In the genomic region with DNA sequence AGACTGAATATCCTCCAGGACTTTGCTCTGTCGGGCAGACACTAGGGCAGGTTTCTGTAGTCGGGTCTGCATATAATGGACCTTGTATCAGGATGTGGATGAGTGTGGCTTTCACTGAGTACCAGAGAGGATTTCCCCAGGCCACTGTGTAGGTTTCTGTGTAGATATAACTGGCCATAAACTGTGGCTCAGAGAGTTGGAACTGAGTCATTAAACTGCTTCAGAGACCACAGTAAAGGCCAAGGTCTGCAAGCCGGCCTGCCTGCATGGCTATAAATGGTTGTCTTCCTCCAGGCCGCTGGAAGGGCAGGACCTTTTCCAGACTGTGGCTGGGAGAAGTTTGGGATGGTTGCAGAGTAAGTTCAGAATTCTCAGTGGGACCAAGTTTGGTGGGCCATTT, we compare ENCODE assay signal across 12 cellular contexts.
A peak's percentile ranks its signal among the peaks of the same experiment; 100 is the strongest.
DNase-seq lines count a peak whose midpoint lies in the region; ATAC-seq, FAIRE-seq and TF ChIP-seq lines count a peak whose summit lies in the region.
"Had no signal": no experiment of that assay in that cellular context is flagged by ENCODE, and none has a peak within 500 bp of the region (broad histone marks: within the 10 kb centered on the region; RNA-seq: fewer than 3 reads in every experiment).

No MANE protein-coding gene starts in this region.

- H3K9me3 Mint-ChIP-seq in nephron progenitor cell = peaks cover 22% of the 10 kb centered on the region

- no peak overlapping the region for H3K4me3 Mint-ChIP-seq in nephron progenitor cell
- H3K4me3 Mint-ChIP-seq: activated T-cell treated with anti-CD3 and anti-CD28 coated beads, Interleukin-2, amount 50 U/mL, for 24 hours; dendritic cell treated with granulocyte-macrophage colony-stimulating factor and Interleukin-4, amounts not matched to agents 40 ng/mL and 50 ng/mL, for 4 days; T-helper 2 cell treated with Interferon-gamma antibody and Interleukin-4, amounts not matched to agents 5 μg/mL and 100 μg/mL, for 36 hours had no signal

- FAIRE-seq in urothelium cell line (lab: Jason Lieb, UNC) = no peak

- DNase-seq in nephron progenitor cell = no peak
- no peak for DNase-seq in urothelium cell line (ENCODE audit: low spot score)
- DNase-seq in effector CD4-positive, alpha-beta T cell = no peak
- DNase-seq in MV-4-11 (lab: John Stamatoyannopoulos, UW) = no peak
- no peak for DNase-seq in middle frontal gyrus (ENCODE audit: extremely low spot score, low spot score)
- DNase-seq: activated T-cell treated with anti-CD3 and anti-CD28 coated beads, Interleukin-2, amount 50 U/mL, for 24 hours; H7 had no signal

- peaks cover 5% of the 10 kb centered on the region for H3K4me1 Mint-ChIP-seq in nephron progenitor cell

- TF ChIP-seq CTCF in nephron progenitor cell (IDR thresholded peaks at IDR 0.05) = no peak

- ATAC-seq in GM18873 (IDR thresholded peaks at IDR 0.05; ENCODE audit: low FRiP score, unreplicated experiment) (peak; percentile 87), GM21786 (IDR thresholded peaks at IDR 0.05; ENCODE audit: unreplicated experiment) (peak; percentile 93), HG03558 (IDR thresholded peaks at IDR 0.05; ENCODE audit: extremely low read depth, unreplicated experiment) (peak; percentile 69)

- peaks cover 85% of the 10 kb centered on the region for H3K36me3 Mint-ChIP-seq in nephron progenitor cell (ENCODE audit: low read depth)

- H3K27ac Mint-ChIP-seq in nephron progenitor cell = peak overlapping the region; percentile 67
- H3K27ac Mint-ChIP-seq: activated T-cell treated with anti-CD3 and anti-CD28 coated beads, Interleukin-2, amount 50 U/mL, for 24 hours; dendritic cell treated with granulocyte-macrophage colony-stimulating factor and Interleukin-4, amounts not matched to agents 40 ng/mL and 50 ng/mL, for 4 days; T-helper 2 cell treated with Interferon-gamma antibody and Interleukin-4, amounts not matched to agents 5 μg/mL and 100 μg/mL, for 36 hours had no signal

- H3K27me3 Mint-ChIP-seq in nephron progenitor cell (ENCODE audit: low read depth, poor library complexity) = no peaks in the 10 kb centered on the region
- H3K27me3 Mint-ChIP-seq: activated T-cell treated with anti-CD3 and anti-CD28 coated beads, Interleukin-2, amount 50 U/mL, for 24 hours; dendritic cell treated with granulocyte-macrophage colony-stimulating factor and Interleukin-4, amounts not matched to agents 40 ng/mL and 50 ng/mL, for 4 days had no signal
